Comparison of ENCODE assay signal across 23 cellular contexts in the genomic region with DNA sequence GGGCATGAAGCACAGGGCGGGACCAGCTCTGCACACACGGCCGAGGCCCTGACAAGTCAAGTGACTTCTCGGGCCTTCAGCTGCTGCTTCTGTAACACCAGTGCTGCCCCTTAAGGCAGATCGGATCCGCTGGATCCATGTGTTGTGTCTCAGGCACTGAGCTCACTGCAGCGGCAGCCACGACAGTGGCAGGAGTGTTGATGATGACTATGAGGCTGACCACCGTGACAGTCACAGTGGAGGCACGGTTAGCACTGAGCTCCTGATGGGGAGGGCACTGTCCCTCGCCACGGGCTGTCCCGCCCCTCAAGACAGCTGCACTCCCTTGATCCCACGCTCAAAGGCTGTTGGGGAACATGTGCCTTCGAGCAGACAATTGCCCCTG. TPM values are rescaled to one million over a fixed set of nuclear protein-coding genes. Genes with fewer than 3 reads are reported as not detected.
DNase-seq lines count a peak whose midpoint lies in the region; ATAC-seq and FAIRE-seq lines count a peak whose summit lies in the region.
"Had no signal": no experiment of that assay in that cellular context is flagged by ENCODE, and none has a peak within 500 bp of the region (broad histone marks: within the 10 kb centered on the region; RNA-seq: fewer than 3 reads in every experiment).

No MANE protein-coding gene starts in this region.

- ATAC-seq in stimulated activated naive B cell treated with anti-CD40 and anti-IgM and Interleukin-4, amounts not matched to agents 10 μg/mL and 1 μg/mL and 100 μg/mL, for 72 hours (replicated peaks), result peak; percentile 10 to 20
- no peak for ATAC-seq in sciatic nerve
- ATAC-seq: activated CD8-positive, alpha-beta T cell treated with anti-CD3 and anti-CD28 coated beads, Interleukin-2, amount 10 ng/mL, durations not matched to agents 7 days and 5 days; GM12878; GM23338; SK-N-SH treated with all-trans-retinoic acid at 6 μM for 48 hours; stimulated activated memory B cell treated with anti-CD40 and anti-IgM and Interleukin-4, amounts not matched to agents 10 μg/mL and 1 μg/mL and 100 μg/mL, for 72 hours had no signal

- H3K36me3 ChIP-seq in mucosa of stomach (ENCODE audit: control insufficient read depth, insufficient read depth, low read length), result no peaks in the 10 kb centered on the region
- H3K36me3 ChIP-seq: neutrophil had no signal

- no peaks in the 10 kb centered on the region for H3K27me3 Mint-ChIP-seq in dendritic cell treated with granulocyte-macrophage colony-stimulating factor and Interleukin-4, amounts not matched to agents 40 ng/mL and 50 ng/mL, for 4 days
- no peaks in the 10 kb centered on the region for H3K27me3 Mint-ChIP-seq in stimulated activated naive B cell treated with anti-CD40 and anti-IgM and Interleukin-4, amounts not matched to agents 10 μg/mL and 1 μg/mL and 100 μg/mL, for 72 hours
- H3K27me3 Mint-ChIP-seq: CD8-positive, alpha-beta memory T cell; stimulated activated memory B cell treated with anti-CD40 and anti-IgM and Interleukin-4, amounts not matched to agents 10 μg/mL and 1 μg/mL and 100 μg/mL, for 72 hours; type B pancreatic cell had no signal

- H3K4me1 Mint-ChIP-seq in dendritic cell treated with granulocyte-macrophage colony-stimulating factor and Interleukin-4, amounts not matched to agents 40 ng/mL and 50 ng/mL, for 4 days (ENCODE audit: low read depth), result no peaks in the 10 kb centered on the region
- peaks cover 4 to 6% of the 10 kb centered on the region in 2 donors for H3K4me1 Mint-ChIP-seq in stimulated activated naive B cell treated with anti-CD40 and anti-IgM and Interleukin-4, amounts not matched to agents 10 μg/mL and 1 μg/mL and 100 μg/mL, for 72 hours
- H3K4me1 Mint-ChIP-seq: CD8-positive, alpha-beta memory T cell had no signal

- H3K36me3 Mint-ChIP-seq in dendritic cell treated with granulocyte-macrophage colony-stimulating factor and Interleukin-4, amounts not matched to agents 40 ng/mL and 50 ng/mL, for 4 days (ENCODE audit: low read depth), result no peaks in the 10 kb centered on the region
- H3K36me3 Mint-ChIP-seq in stimulated activated naive B cell treated with anti-CD40 and anti-IgM and Interleukin-4, amounts not matched to agents 10 μg/mL and 1 μg/mL and 100 μg/mL, for 72 hours, result no peaks in the 10 kb centered on the region
- H3K36me3 Mint-ChIP-seq: CD8-positive, alpha-beta memory T cell; stimulated activated memory B cell treated with anti-CD40 and anti-IgM and Interleukin-4, amounts not matched to agents 10 μg/mL and 1 μg/mL and 100 μg/mL, for 72 hours; type B pancreatic cell had no signal

- no peaks in the 10 kb centered on the region for H3K27me3 ChIP-seq in mucosa of stomach (ENCODE audit: control insufficient read depth, insufficient read depth, low read length)
- H3K27me3 ChIP-seq: neutrophil had no signal

- H3K4me3 ChIP-seq in mucosa of stomach (ENCODE audit: low read length), result no peak overlapping the region
- H3K4me3 ChIP-seq: GM12878, GM23338 had no signal

- no peaks in the 10 kb centered on the region for H3K9me3 Mint-ChIP-seq in dendritic cell treated with granulocyte-macrophage colony-stimulating factor and Interleukin-4, amounts not matched to agents 40 ng/mL and 50 ng/mL, for 4 days
- no peaks in the 10 kb centered on the region for H3K9me3 Mint-ChIP-seq in stimulated activated naive B cell treated with anti-CD40 and anti-IgM and Interleukin-4, amounts not matched to agents 10 μg/mL and 1 μg/mL and 100 μg/mL, for 72 hours
- H3K9me3 Mint-ChIP-seq: CD8-positive, alpha-beta memory T cell; GM23338; stimulated activated memory B cell treated with anti-CD40 and anti-IgM and Interleukin-4, amounts not matched to agents 10 μg/mL and 1 μg/mL and 100 μg/mL, for 72 hours; type B pancreatic cell had no signal

- H3K27ac Mint-ChIP-seq in dendritic cell treated with granulocyte-macrophage colony-stimulating factor and Interleukin-4, amounts not matched to agents 40 ng/mL and 50 ng/mL, for 4 days, result no peak overlapping the region
- H3K27ac Mint-ChIP-seq in stimulated activated naive B cell treated with anti-CD40 and anti-IgM and Interleukin-4, amounts not matched to agents 10 μg/mL and 1 μg/mL and 100 μg/mL, for 72 hours, result no peak overlapping the region
- H3K27ac Mint-ChIP-seq: activated CD8-positive, alpha-beta T cell treated with anti-CD3 and anti-CD28 coated beads, Interleukin-2, amount 10 ng/mL, durations not matched to agents 7 days and 5 days; CD8-positive, alpha-beta memory T cell; GM23338; stimulated activated memory B cell treated with anti-CD40 and anti-IgM and Interleukin-4, amounts not matched to agents 10 μg/mL and 1 μg/mL and 100 μg/mL, for 72 hours; type B pancreatic cell had no signal

- peak overlapping the region; percentile 44 for H3K9ac ChIP-seq in mucosa of stomach (ENCODE audit: low read length)

- intact Hi-C loops in dendritic cell treated with granulocyte-macrophage colony-stimulating factor and Interleukin-4, amounts not matched to agents 40 ng/mL and 50 ng/mL, for 4 days (cut with micrococcal nuclease), result no loop called here
- intact Hi-C loops in sciatic nerve (cut with DNase I), result no loop called here

- peak overlapping the region; percentile 11 for H3K4me3 Mint-ChIP-seq in dendritic cell treated with granulocyte-macrophage colony-stimulating factor and Interleukin-4, amounts not matched to agents 40 ng/mL and 50 ng/mL, for 4 days
- peak overlapping the region in 1 of 2 donors; percentile 35 for H3K4me3 Mint-ChIP-seq in stimulated activated naive B cell treated with anti-CD40 and anti-IgM and Interleukin-4, amounts not matched to agents 10 μg/mL and 1 μg/mL and 100 μg/mL, for 72 hours
- H3K4me3 Mint-ChIP-seq: activated CD8-positive, alpha-beta T cell treated with anti-CD3 and anti-CD28 coated beads, Interleukin-2, amount 10 ng/mL, durations not matched to agents 7 days and 5 days; CD8-positive, alpha-beta memory T cell; GM23338; stimulated activated memory B cell treated with anti-CD40 and anti-IgM and Interleukin-4, amounts not matched to agents 10 μg/mL and 1 μg/mL and 100 μg/mL, for 72 hours; type B pancreatic cell had no signal

- no peaks in the 10 kb centered on the region for H3K9me3 ChIP-seq in mucosa of stomach (ENCODE audit: control insufficient read depth, low read length)
- H3K9me3 ChIP-seq: neutrophil had no signal

- peak; percentile 59 for FAIRE-seq in HTR-8/SVneo (lab: Jason Lieb, UNC)
- FAIRE-seq: GM12878 had no signal

- DNase-seq in HTR-8/SVneo (ENCODE audit: insufficient read length, low spot score) (no peak), SIG-M5 (lab: John Stamatoyannopoulos, UW) (no peak), sciatic nerve (ENCODE audit: low spot score) (no peak), dedifferentiated amniotic fluid mesenchymal stem cell (ENCODE audit: extremely low spot score) (no peak)
- no peak for DNase-seq in stimulated activated naive B cell treated with anti-CD40 and anti-IgM and Interleukin-4, amounts not matched to agents 10 μg/mL and 1 μg/mL and 100 μg/mL, for 72 hours
- DNase-seq in stimulated activated CD4-positive, alpha-beta T cell treated with anti-CD3 and anti-CD28 coated beads, Interleukin-12 subunit alpha, Interleukin-12 subunit beta, amount 100 ng/mL, for 4 hours, result no peak
- DNase-seq: activated CD8-positive, alpha-beta T cell treated with anti-CD3 and anti-CD28 coated beads, Interleukin-2, amount 10 ng/mL, durations not matched to agents 7 days and 5 days; activated naive CD4-positive, alpha-beta T cell; activated T-cell treated with anti-CD3 and anti-CD28 coated beads, Interleukin-2, amount 50 U/mL, for 1 hour; CD8-positive, alpha-beta memory T cell; effector CD4-positive, alpha-beta T cell; NCI-H1694; NCI-H82; retina; T-helper 9 cell had no signal

- H3K4me1 ChIP-seq in mucosa of stomach (ENCODE audit: control insufficient read depth, insufficient read depth, low read length), result peaks cover 71% of the 10 kb centered on the region

RNA-seq across cellular contexts. Expression of a gene that starts 29.4 kb away (rescaled TPM):
- total RNA-seq in sciatic nerve, result 27.6 TPM
